Comparison of ENCODE assay signal across 1 cellular context in genomic region chr21:44301961-44302406, GRCh38.
TF ChIP-seq lines count a peak whose summit lies in the region.

No MANE protein-coding gene starts in this region.

TF ChIP-seq in K562, 482 proteins besides CTCF, POLR2A, EP300 and RAD21:
- TF ChIP-seq ZFP36 (IDR thresholded peaks at IDR 0.05; ENCODE audit: low read depth, low read length, partially characterized antibody) = no peak
- TF ChIP-seq BACH1 (tag; IDR thresholded peaks at IDR 0.05) = no peak
- TF ChIP-seq KLF13 (tag; IDR thresholded peaks at IDR 0.05; ENCODE audit: borderline replicate concordance, low read depth) = no peak
- TF ChIP-seq RBFOX2 (IDR thresholded peaks at IDR 0.05; ENCODE audit: low read depth, low read length) = peak; percentile 35
- TF ChIP-seq, protein P1, sequence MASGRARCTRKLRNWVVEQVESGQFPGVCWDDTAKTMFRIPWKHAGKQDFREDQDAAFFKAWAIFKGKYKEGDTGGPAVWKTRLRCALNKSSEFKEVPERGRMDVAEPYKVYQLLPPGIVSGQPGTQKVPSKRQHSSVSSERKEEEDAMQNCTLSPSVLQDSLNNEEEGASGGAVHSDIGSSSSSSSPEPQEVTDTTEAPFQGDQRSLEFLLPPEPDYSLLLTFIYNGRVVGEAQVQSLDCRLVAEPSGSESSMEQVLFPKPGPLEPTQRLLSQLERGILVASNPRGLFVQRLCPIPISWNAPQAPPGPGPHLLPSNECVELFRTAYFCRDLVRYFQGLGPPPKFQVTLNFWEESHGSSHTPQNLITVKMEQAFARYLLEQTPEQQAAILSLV (tag; IDR thresholded peaks at IDR 0.05) = no peak
